28 cellular contexts compared by ENCODE assay signal in genomic region chr10:58839771-58840170, GRCh38.
"Had no signal": no experiment of that assay in that cellular context is flagged by ENCODE, and none has a peak within 500 bp of the region (broad histone marks: within the 10 kb centered on the region; RNA-seq: fewer than 3 reads in every experiment).

No MANE protein-coding gene starts in this region.

- H3K27ac ChIP-seq: ascending aorta, body of pancreas, cardiac muscle cell, SK-N-MC had no signal

- H3K9me3 ChIP-seq: ascending aorta, body of pancreas had no signal

- DNase-seq: activated CD4-positive, alpha-beta T cell treated with anti-CD3 and anti-CD28 coated beads for 48 hours; activated CD4-positive, alpha-beta T cell treated with anti-CD3 and anti-CD28 coated beads, Interleukin-2, amount 50 U/mL, for 4 hours; activated CD8-positive, alpha-beta memory T cell treated with anti-CD3 and anti-CD28 coated beads, Interleukin-2, amount 50 U/mL, for 48 hours; activated CD8-positive, alpha-beta T cell treated with anti-CD3 and anti-CD28 coated beads, Interleukin-2, amount 10 ng/mL, durations not matched to agents 7 days and 5 days; activated T-cell treated with anti-CD3 and anti-CD28 coated beads, Interleukin-2, amount 50 U/mL, for 1 hour; amniotic stem cell; body of pancreas; Kasumi-1; KBM-7; NCI-H1048; NCI-H146; NCI-H187 treated with DMSO at 0.1 percent for 48 hours; NCI-H2171; NCI-H2227 treated with DMSO at 0.1 percent for 48 hours; NCI-H526; NCI-H82; NK-92 treated with Interleukin-12 subunit alpha and Interleukin-12 subunit beta, amount 100 ng/mL, for 24 hours; OCI-M1; RPMI8226; T-cell; T-helper 2 cell; T1000 had no signal

- H3K36me3 ChIP-seq: ascending aorta, cardiac muscle cell had no signal

- ATAC-seq: activated CD4-positive, CD25-positive, alpha-beta regulatory T cell treated with anti-CD3 and anti-CD28 coated beads, Interleukin-2, amount 50 U/mL, for 24 hours; activated CD8-positive, alpha-beta T cell treated with anti-CD3 and anti-CD28 coated beads, Interleukin-2, amount 10 ng/mL, durations not matched to agents 7 days and 5 days; body of pancreas; Panc1; Right ventricle myocardium inferior; T-cell had no signal

- H3K4me1 ChIP-seq: body of pancreas had no signal

- H3K27me3 ChIP-seq: ascending aorta, body of pancreas, cardiac muscle cell had no signal

- H3K4me3 ChIP-seq: ascending aorta, body of pancreas, cardiac muscle cell, SK-N-MC had no signal
